Comparison of ENCODE assay signal across 9 cellular contexts in genomic region chr9:124779368-124780059, GRCh38. TPM values are rescaled to one million over a fixed set of nuclear protein-coding genes. Genes with fewer than 3 reads are reported as not detected.
DNase-seq lines count a peak whose midpoint lies in the region; ATAC-seq and TF ChIP-seq lines count a peak whose summit lies in the region.
"Had no signal": no experiment of that assay in that cellular context is flagged by ENCODE, and none has a peak within 500 bp of the region (broad histone marks: within the 10 kb centered on the region; RNA-seq: fewer than 3 reads in every experiment).

No MANE protein-coding gene starts in this region.

- H3K4me3 ChIP-seq in kidney epithelial cell (ENCODE audit: low read depth, low read length): no peak overlapping the region

- no peaks in the 10 kb centered on the region for H3K36me3 ChIP-seq in kidney epithelial cell (ENCODE audit: control insufficient read depth, insufficient read depth, low read length)

- H3K36me3 Mint-ChIP-seq in activated CD4-positive, alpha-beta memory T cell treated with anti-CD3 and anti-CD28 coated beads, Interleukin-2, amount 10 ng/mL, durations not matched to agents 7 days and 5 days (ENCODE audit: low read depth): no peaks in the 10 kb centered on the region
- H3K36me3 Mint-ChIP-seq in activated CD4-positive, alpha-beta memory T cell treated with anti-CD3 and anti-CD28 coated beads for 36 hours: no peaks in the 10 kb centered on the region
- no peaks in the 10 kb centered on the region for H3K36me3 Mint-ChIP-seq in type B pancreatic cell
- H3K36me3 Mint-ChIP-seq: CD8-positive, alpha-beta memory T cell had no signal

- intact Hi-C loops in activated CD4-positive, alpha-beta memory T cell treated with anti-CD3 and anti-CD28 coated beads for 36 hours (cut with micrococcal nuclease): no loop called here

- no peak overlapping the region for H3K27ac Mint-ChIP-seq in activated CD4-positive, alpha-beta memory T cell treated with anti-CD3 and anti-CD28 coated beads, Interleukin-2, amount 10 ng/mL, durations not matched to agents 7 days and 5 days
- H3K27ac Mint-ChIP-seq in activated CD4-positive, alpha-beta memory T cell treated with anti-CD3 and anti-CD28 coated beads for 36 hours: no peak overlapping the region
- peak overlapping the region; percentile 75 for H3K27ac Mint-ChIP-seq in type B pancreatic cell

- no peaks in the 10 kb centered on the region for H3K27me3 ChIP-seq in kidney epithelial cell (ENCODE audit: control insufficient read depth, insufficient read depth, low read length)

- CTCF ChIA-PET in activated CD4-positive, alpha-beta memory T cell treated with anti-CD3 and anti-CD28 coated beads, Interleukin-2, amount 10 ng/mL, durations not matched to agents 7 days and 5 days (lab: Charles Lee): interaction anchor here (1.6 to 2.4 kb wide), 2 partner anchors 10 to 73 kb away, joined by 4 to 13 read pairs; partner anchors contain the start of gene WDR38
- CTCF ChIA-PET in activated CD4-positive, alpha-beta memory T cell treated with anti-CD3 and anti-CD28 coated beads for 36 hours (lab: Charles Lee): interaction anchor here (0.9 to 15.7 kb wide), 2 partner anchors 9 to 72 kb away, joined by 3 to 530 read pairs; partner anchors contain the start of genes NR6A1 and WDR38
- CTCF ChIA-PET in GM10248 (lab: Yijun Ruan, JAX): interaction anchor here (0.7 to 12.5 kb wide), 8 partner anchors 9 to 162 kb away, joined by 3 to 814 read pairs (median 3); partner anchors contain the start of genes ARPC5L, NR6A1, RPL35 and WDR38

- TF ChIP-seq CTCF in kidney epithelial cell (IDR thresholded peaks at IDR 0.05; ENCODE audit: insufficient read depth, low read length, poor library complexity, severe bottlenecking) (no peak), type B pancreatic cell (conservative IDR thresholded peaks at IDR 0.05) (no peak), GM10248 (IDR thresholded peaks at IDR 0.05; ENCODE audit: control extremely low read depth, extremely low read depth, low read depth, missing control alignments) (no peak)

- no peak overlapping the region for H3K4me3 Mint-ChIP-seq in activated CD4-positive, alpha-beta memory T cell treated with anti-CD3 and anti-CD28 coated beads, Interleukin-2, amount 10 ng/mL, durations not matched to agents 7 days and 5 days
- H3K4me3 Mint-ChIP-seq in activated CD4-positive, alpha-beta memory T cell treated with anti-CD3 and anti-CD28 coated beads for 36 hours: no peak overlapping the region
- peak overlapping the region; percentile 77 for H3K4me3 Mint-ChIP-seq in type B pancreatic cell

- peak; percentile 7 for DNase-seq in activated CD4-positive, alpha-beta memory T cell treated with anti-CD3 and anti-CD28 coated beads, Interleukin-2, amount 10 ng/mL, durations not matched to agents 7 days and 5 days
- DNase-seq in activated CD4-positive, alpha-beta memory T cell treated with anti-CD3 and anti-CD28 coated beads for 36 hours: no peak
- peak; percentile 94 for DNase-seq in brain pericyte (ENCODE audit: low read depth, low spot score)
- peak; percentile 87 for DNase-seq in kidney epithelial cell (ENCODE audit: low read depth)
- DNase-seq in type B pancreatic cell (ENCODE audit: extremely low spot score, unreplicated experiment): peak; percentile 57
- no peak for DNase-seq in GM10248 (ENCODE audit: extremely low spot score)
- DNase-seq: CD8-positive, alpha-beta memory T cell had no signal

- no peaks in the 10 kb centered on the region for H3K9me3 Mint-ChIP-seq in activated CD4-positive, alpha-beta memory T cell treated with anti-CD3 and anti-CD28 coated beads, Interleukin-2, amount 10 ng/mL, durations not matched to agents 7 days and 5 days
- no peaks in the 10 kb centered on the region for H3K9me3 Mint-ChIP-seq in activated CD4-positive, alpha-beta memory T cell treated with anti-CD3 and anti-CD28 coated beads for 36 hours
- H3K9me3 Mint-ChIP-seq in type B pancreatic cell: no peaks in the 10 kb centered on the region
- H3K9me3 Mint-ChIP-seq: CD8-positive, alpha-beta memory T cell had no signal

- no peak for ATAC-seq in HG02852 (IDR thresholded peaks at IDR 0.05; ENCODE audit: unreplicated experiment)
- ATAC-seq in GM18870 (IDR thresholded peaks at IDR 0.05; ENCODE audit: unreplicated experiment): no peak

- peaks cover 13% of the 10 kb centered on the region for H3K4me1 Mint-ChIP-seq in activated CD4-positive, alpha-beta memory T cell treated with anti-CD3 and anti-CD28 coated beads, Interleukin-2, amount 10 ng/mL, durations not matched to agents 7 days and 5 days
- H3K4me1 Mint-ChIP-seq in activated CD4-positive, alpha-beta memory T cell treated with anti-CD3 and anti-CD28 coated beads for 36 hours (ENCODE audit: low read depth): peaks cover 9% of the 10 kb centered on the region
- peaks cover 30% of the 10 kb centered on the region for H3K4me1 Mint-ChIP-seq in type B pancreatic cell (ENCODE audit: unreplicated experiment)

- POLR2A ChIA-PET in activated CD4-positive, alpha-beta memory T cell treated with anti-CD3 and anti-CD28 coated beads, Interleukin-2, amount 10 ng/mL, durations not matched to agents 7 days and 5 days (lab: Charles Lee): interaction anchor here (0.9 to 1.2 kb wide), 2 partner anchors 14 to 74 kb away, joined by 3 read pairs; partner anchors contain the start of gene WDR38
- POLR2A ChIA-PET in activated CD4-positive, alpha-beta memory T cell treated with anti-CD3 and anti-CD28 coated beads for 36 hours (lab: Charles Lee): no interaction called here
- POLR2A ChIA-PET in GM10248 (lab: Yijun Ruan, JAX): no interaction called here

- peaks cover 28% of the 10 kb centered on the region for H3K27me3 Mint-ChIP-seq in activated CD4-positive, alpha-beta memory T cell treated with anti-CD3 and anti-CD28 coated beads, Interleukin-2, amount 10 ng/mL, durations not matched to agents 7 days and 5 days
- peaks cover 22% of the 10 kb centered on the region for H3K27me3 Mint-ChIP-seq in activated CD4-positive, alpha-beta memory T cell treated with anti-CD3 and anti-CD28 coated beads for 36 hours
- peaks cover 36% of the 10 kb centered on the region for H3K27me3 Mint-ChIP-seq in type B pancreatic cell

RNA-seq across cellular contexts. Expression of gene OLFML2A, which starts 2.6 kb away (rescaled TPM):
- not detected for total RNA-seq in activated CD4-positive, alpha-beta memory T cell treated with anti-CD3 and anti-CD28 coated beads, Interleukin-2, amount 10 ng/mL, durations not matched to agents 7 days and 5 days
- not detected for total RNA-seq in activated CD4-positive, alpha-beta memory T cell treated with anti-CD3 and anti-CD28 coated beads for 36 hours
- total RNA-seq in kidney epithelial cell (7.0 and 16.4 TPM in 2 replicates), type B pancreatic cell (ENCODE audit: low replicate concordance) (6.3 and 10.8 TPM in 2 replicates)
- total RNA-seq: CD8-positive, alpha-beta memory T cell had no signal

RNA-seq across cellular contexts. Expression of gene NR6A1, which starts 8.4 kb away (rescaled TPM):
- under 1 TPM; 0.28 to 0.76 TPM for total RNA-seq in activated CD4-positive, alpha-beta memory T cell treated with anti-CD3 and anti-CD28 coated beads, Interleukin-2, amount 10 ng/mL, durations not matched to agents 7 days and 5 days
- under 1 TPM; 0.61 to 0.83 TPM for total RNA-seq in activated CD4-positive, alpha-beta memory T cell treated with anti-CD3 and anti-CD28 coated beads for 36 hours
- 0.92 and 2.2 TPM in 2 replicates for total RNA-seq in kidney epithelial cell
- total RNA-seq in type B pancreatic cell (ENCODE audit: low replicate concordance): 6.5 and 10.0 TPM in 2 replicates

Comparison
In these comparisons a context has a peak if more than half of its experiments do, and no peak if none do; other contexts are left out.
1. DNase-seq: peak in activated CD4-positive, alpha-beta memory T cell treated with anti-CD3 and anti-CD28 coated beads, Interleukin-2, amount 10 ng/mL, durations not matched to agents 7 days and 5 days (single experiment), brain pericyte (single experiment), kidney epithelial cell (single experiment) and type B pancreatic cell (single experiment); none in activated CD4-positive, alpha-beta memory T cell treated with anti-CD3 and anti-CD28 coated beads for 36 hours (single experiment) and GM10248 (single experiment).